In the genomic region with DNA sequence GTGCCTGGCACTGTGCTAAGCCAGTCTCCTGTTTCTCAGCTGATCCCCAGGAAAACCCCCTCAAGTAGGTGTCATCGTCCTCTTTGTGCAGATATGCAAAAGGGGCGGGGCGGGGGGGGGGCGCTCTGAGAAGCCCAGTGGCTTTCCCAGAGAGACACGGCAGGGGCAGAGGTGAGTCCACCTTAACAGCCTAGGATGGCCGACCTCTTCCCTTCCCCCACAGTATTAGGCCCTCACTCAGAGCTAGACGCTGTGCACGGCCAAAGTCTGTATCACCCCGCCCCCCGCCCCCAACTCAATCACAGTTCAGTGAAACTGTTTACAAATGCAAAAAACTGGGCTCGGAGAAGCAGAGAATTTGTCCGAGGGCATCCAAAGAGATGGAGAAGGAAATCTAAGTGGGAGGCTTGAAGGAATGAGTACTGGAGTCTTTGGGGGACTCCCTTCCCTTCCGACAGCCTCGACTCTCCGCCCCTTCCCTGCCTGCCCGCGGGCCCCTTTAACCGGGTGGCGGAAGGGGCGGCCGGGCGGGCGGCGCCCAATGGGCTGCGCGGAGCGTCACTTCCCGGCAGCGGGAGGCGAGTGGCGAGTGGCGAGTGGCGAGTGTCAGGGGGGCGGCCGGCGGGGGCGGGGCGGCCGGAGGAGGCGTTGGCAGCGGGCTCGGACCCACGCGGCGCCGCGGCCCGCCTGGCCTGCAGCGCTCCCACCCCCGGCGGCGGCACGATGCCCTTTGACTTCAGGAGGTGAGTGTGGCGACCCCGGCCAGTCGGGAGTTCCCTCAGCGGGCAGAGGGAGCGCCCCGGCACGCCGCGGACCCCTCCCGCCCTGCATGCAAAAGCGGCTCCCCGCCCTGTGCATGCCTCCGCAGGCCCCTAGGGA, we compare ENCODE assay signal across 8 cellular contexts. TPM values are rescaled to one million over a fixed set of nuclear protein-coding genes. Genes with fewer than 3 reads are reported as not detected.
A peak's percentile ranks its signal among the peaks of the same experiment; 100 is the strongest.
DNase-seq lines count a peak whose midpoint lies in the region; ATAC-seq and TF ChIP-seq lines count a peak whose summit lies in the region.

A gene with protein sequence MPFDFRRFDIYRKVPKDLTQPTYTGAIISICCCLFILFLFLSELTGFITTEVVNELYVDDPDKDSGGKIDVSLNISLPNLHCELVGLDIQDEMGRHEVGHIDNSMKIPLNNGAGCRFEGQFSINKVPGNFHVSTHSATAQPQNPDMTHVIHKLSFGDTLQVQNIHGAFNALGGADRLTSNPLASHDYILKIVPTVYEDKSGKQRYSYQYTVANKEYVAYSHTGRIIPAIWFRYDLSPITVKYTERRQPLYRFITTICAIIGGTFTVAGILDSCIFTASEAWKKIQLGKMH (plus strand): TSS at position 561 of the 879 bp plus-strand sequence. CDS start 163 bp downstream, at position 724.

- no peaks in the 10 kb centered on the region for H3K27me3 Mint-ChIP-seq in CD8-positive, alpha-beta T cell (ENCODE audit: low read depth)

- peak within 1 kb of the TSS; percentile 81 for H3K4me3 ChIP-seq in CD8-positive, alpha-beta T cell (ENCODE audit: low read depth, low read length)
- H3K4me3 ChIP-seq in PC-9 (peak within 1 kb of the TSS; percentile 85), esophagus muscularis mucosa (peak within 1 kb of the TSS; percentile 71 to 95 (median 86)), mucosa of stomach (ENCODE audit: low read length) (peak within 1 kb of the TSS; percentile 54)

- peaks cover 2% of the 10 kb centered on the region for H3K36me3 Mint-ChIP-seq in CD8-positive, alpha-beta T cell
- H3K36me3 Mint-ChIP-seq in stimulated activated effector memory CD8-positive, alpha-beta T cell treated with anti-CD3 and anti-CD28 coated beads, Interleukin-12 subunit alpha, Interleukin-12 subunit beta, amount 100 ng/mL, for 72 hours = no peaks in the 10 kb centered on the region

- no peaks in the 10 kb centered on the region for H3K9me3 Mint-ChIP-seq in CD8-positive, alpha-beta T cell
- no peaks in the 10 kb centered on the region for H3K9me3 Mint-ChIP-seq in stimulated activated effector memory CD8-positive, alpha-beta T cell treated with anti-CD3 and anti-CD28 coated beads, Interleukin-12 subunit alpha, Interleukin-12 subunit beta, amount 100 ng/mL, for 72 hours

- H3K4me3 Mint-ChIP-seq in CD8-positive, alpha-beta T cell = peak within 1 kb of the TSS; percentile 86
- H3K4me3 Mint-ChIP-seq in stimulated activated effector memory CD8-positive, alpha-beta T cell treated with anti-CD3 and anti-CD28 coated beads, Interleukin-12 subunit alpha, Interleukin-12 subunit beta, amount 100 ng/mL, for 72 hours = peak within 1 kb of the TSS; percentile 78

- peak within 1 kb of the TSS; percentile 77 for H2AFZ ChIP-seq in PC-9

- peaks cover 44% of the 10 kb centered on the region for H3K4me1 Mint-ChIP-seq in CD8-positive, alpha-beta T cell (ENCODE audit: low read depth)
- H3K4me1 Mint-ChIP-seq in stimulated activated effector memory CD8-positive, alpha-beta T cell treated with anti-CD3 and anti-CD28 coated beads, Interleukin-12 subunit alpha, Interleukin-12 subunit beta, amount 100 ng/mL, for 72 hours = peaks cover 41% of the 10 kb centered on the region

- H3K27ac Mint-ChIP-seq in CD8-positive, alpha-beta T cell = peak within 1 kb of the TSS; percentile 92
- peak within 1 kb of the TSS; percentile 90 for H3K27ac Mint-ChIP-seq in stimulated activated effector memory CD8-positive, alpha-beta T cell treated with anti-CD3 and anti-CD28 coated beads, Interleukin-12 subunit alpha, Interleukin-12 subunit beta, amount 100 ng/mL, for 72 hours

- no peaks in the 10 kb centered on the region for H4K20me1 ChIP-seq in PC-9 (ENCODE audit: insufficient read depth)

- peak; percentile 74 for ATAC-seq in CD8-positive, alpha-beta T cell
- ATAC-seq in GM19395 (IDR thresholded peaks at IDR 0.05; ENCODE audit: unreplicated experiment) (peak; percentile 67), HG03520 (IDR thresholded peaks at IDR 0.05; ENCODE audit: unreplicated experiment) (peak; percentile 68)
- ATAC-seq in stimulated activated effector memory CD8-positive, alpha-beta T cell treated with anti-CD3 and anti-CD28 coated beads, Interleukin-12 subunit alpha, Interleukin-12 subunit beta, amount 100 ng/mL, for 72 hours = peak; percentile 87

- POLR2A ChIA-PET in CD8-positive, alpha-beta T cell (lab: Charles Lee) = no interaction called here
- POLR2A ChIA-PET in PC-9 (lab: Charles Lee; ENCODE audit: unreplicated experiment) = no interaction called here

- no peaks in the 10 kb centered on the region for H3K9me3 ChIP-seq in CD8-positive, alpha-beta T cell (ENCODE audit: low read length)
- H3K9me3 ChIP-seq in PC-9 (ENCODE audit: insufficient read depth, low read depth) = no peaks in the 10 kb centered on the region
- no peaks in the 10 kb centered on the region for H3K9me3 ChIP-seq in esophagus muscularis mucosa
- no peaks in the 10 kb centered on the region for H3K9me3 ChIP-seq in mucosa of stomach (ENCODE audit: control insufficient read depth, low read length)

- peaks cover 39% of the 10 kb centered on the region for H3K79me2 ChIP-seq in PC-9 (ENCODE audit: low read depth)

- no peaks in the 10 kb centered on the region for H3K27me3 ChIP-seq in CD8-positive, alpha-beta T cell (ENCODE audit: insufficient read depth, low read length)
- H3K27me3 ChIP-seq in PC-9 (ENCODE audit: insufficient read depth, low read depth) (no peaks in the 10 kb centered on the region), esophagus muscularis mucosa (no peaks in the 10 kb centered on the region), mucosa of stomach (ENCODE audit: control insufficient read depth, insufficient read depth, low read length) (no peaks in the 10 kb centered on the region)

- H3K4me1 ChIP-seq in CD8-positive, alpha-beta T cell (ENCODE audit: insufficient read depth, low read length) = peaks cover 44% of the 10 kb centered on the region
- H3K4me1 ChIP-seq in PC-9 (replicated peaks; ENCODE audit: insufficient read depth) (peaks cover 19% of the 10 kb centered on the region), esophagus muscularis mucosa (peaks cover 28 to 50% (median 45%) of the 10 kb centered on the region in 4 donors), mucosa of stomach (ENCODE audit: control insufficient read depth, insufficient read depth, low read length) (peaks cover 30% of the 10 kb centered on the region)

- no peak for TF ChIP-seq CTCF in CD8-positive, alpha-beta T cell (IDR thresholded peaks at IDR 0.05)
- TF ChIP-seq CTCF in PC-9 (conservative IDR thresholded peaks at IDR 0.05) (no peak), esophagus muscularis mucosa (IDR thresholded peaks at IDR 0.05) (no peak)

- intact Hi-C loops in CD8-positive, alpha-beta T cell (cut with DNase I, micrococcal nuclease) = loop anchor here (1.0 to 10.0 kb wide), 10 partner anchors 27 to 1051 kb away; partner anchors contain the start of genes CPEB4 (in 1 of the 2), CREBRF (in 1 of the 2) and RPL26L1 (in 1 of the 2)
- intact Hi-C loops in PC-9 (cut with micrococcal nuclease; ENCODE audit: unreplicated experiment) = loop anchor here (1.0 to 2.0 kb wide), 2 partner anchors 25 to 63 kb away; partner anchors contain the start of gene DUSP1
- intact Hi-C loops in esophagus muscularis mucosa (cut with DNase I) = loop anchor here (2.0 kb wide), 1 partner anchor 63 kb away; the partner anchor contains the start of gene DUSP1

- peak in 6 of 7 experiments; percentile 58 to 76 (median 66) for DNase-seq in CD8-positive, alpha-beta T cell
- peak; percentile 64 to 88 for DNase-seq in PC-9
- peak; percentile 77 to 81 for DNase-seq in activated T-cell treated with anti-CD3 and anti-CD28 coated beads, Interleukin-2, amount 50 U/mL, for 48 hours
- no peak for DNase-seq in esophagus muscularis mucosa (ENCODE audit: extremely low spot score)
- DNase-seq in stimulated activated effector memory CD8-positive, alpha-beta T cell treated with anti-CD3 and anti-CD28 coated beads, Interleukin-12 subunit alpha, Interleukin-12 subunit beta, amount 100 ng/mL, for 72 hours (ENCODE audit: low spot score in 2 of 2) = peak; percentile 66 to 88

- H3K27ac ChIP-seq in CD8-positive, alpha-beta T cell (ENCODE audit: low read depth, low read length) = peak within 1 kb of the TSS; percentile 67
- peak within 1 kb of the TSS; percentile 63 for H3K27ac ChIP-seq in PC-9
- H3K27ac ChIP-seq in esophagus muscularis mucosa (replicated peaks in 1 of 4) = peak within 1 kb of the TSS; percentile 84 to 91 (median 90)

- peak; percentile 59 for TF ChIP-seq POLR2A in esophagus muscularis mucosa (IDR thresholded peaks at IDR 0.05; ENCODE audit: low read depth)

- H3K4me2 ChIP-seq in PC-9 = peak within 1 kb of the TSS; percentile 86

- H3K9me2 ChIP-seq in PC-9 (ENCODE audit: insufficient read depth) = no peaks in the 10 kb centered on the region

- CTCF ChIA-PET in CD8-positive, alpha-beta T cell (lab: Charles Lee) = no interaction called here
- CTCF ChIA-PET in PC-9 (lab: Charles Lee) = interaction anchor here (0.6 kb wide), 1 partner anchor 25 kb away, joined by 3 read pairs; no protein-coding TSS in a partner anchor

- no peak for TF ChIP-seq EP300 in esophagus muscularis mucosa (IDR thresholded peaks at IDR 0.05)

- peak within 1 kb of the TSS; percentile 95 for H3K9ac ChIP-seq in mucosa of stomach (ENCODE audit: low read length)

- H3F3A ChIP-seq in PC-9 (ENCODE audit: insufficient read depth, low read depth) = peaks cover 18% of the 10 kb centered on the region

- no peaks in the 10 kb centered on the region for H3K36me3 ChIP-seq in CD8-positive, alpha-beta T cell (ENCODE audit: insufficient read depth, low read length)
- no peaks in the 10 kb centered on the region for H3K36me3 ChIP-seq in PC-9 (ENCODE audit: low read depth)
- peaks cover 0 to 4% (median 0%) of the 10 kb centered on the region in 4 donors for H3K36me3 ChIP-seq in esophagus muscularis mucosa
- H3K36me3 ChIP-seq in mucosa of stomach (ENCODE audit: control insufficient read depth, insufficient read depth, low read length) = no peaks in the 10 kb centered on the region

- WGBS in esophagus muscularis mucosa = 1% methylated on average over 10 of the region's 66 CpGs

- TSS peak; percentile 98 for BruUV-seq in PC-9 (replicated peaks; lab: Mats Ljungman, UMichigan)

RNA-seq across cellular contexts. Expression of the gene that starts here (rescaled TPM):
- total RNA-seq in CD8-positive, alpha-beta T cell = 10 to 100 TPM; 61.0 to 61.2 TPM
- total RNA-seq in PC-9 (2021) (106 and 159 TPM in 2 replicates), esophagus muscularis mucosa (100 to 1,000 TPM; 105 to 161 (median 145) TPM)
